4 cellular contexts compared by ENCODE assay signal in genomic region chr3:120167488-120167887, GRCh38.
"Had no signal": no experiment of that assay in that cellular context is flagged by ENCODE, and none has a peak within 500 bp of the region (broad histone marks: within the 10 kb centered on the region; RNA-seq: fewer than 3 reads in every experiment).

No MANE protein-coding gene starts in this region.

- H3K4me3 ChIP-seq: GM23338 had no signal

- ATAC-seq: GM23338 had no signal

- H3K4me2 ChIP-seq: GM23338 had no signal

- DNase-seq: H9, HCEC 1CT, IMR-90 had no signal

- H2AFZ ChIP-seq: GM23338 had no signal
